ENCODE assay signal across 28 cellular contexts in the genomic region with DNA sequence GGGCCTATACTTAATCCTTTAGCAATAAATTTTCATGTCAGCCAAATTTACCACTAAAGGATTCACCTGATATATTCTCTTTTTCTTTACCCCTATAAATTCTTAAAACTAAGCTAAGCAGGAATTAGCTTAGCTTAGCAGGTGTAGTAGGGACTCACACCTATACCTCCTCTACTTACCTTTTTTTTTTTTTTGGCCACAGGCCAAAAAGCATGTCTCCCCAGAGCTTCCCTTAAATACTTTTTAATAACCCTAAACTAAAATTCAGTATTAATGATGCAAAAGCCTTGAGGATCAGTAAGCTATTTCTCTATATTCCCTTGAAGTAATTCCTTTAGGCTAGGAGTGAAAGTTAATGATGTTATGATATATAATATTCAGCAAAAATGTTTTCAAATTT. TPM values are rescaled to one million over a fixed set of nuclear protein-coding genes. Genes with fewer than 3 reads are reported as not detected.
"Had no signal": no experiment of that assay in that cellular context is flagged by ENCODE, and none has a peak within 500 bp of the region (broad histone marks: within the 10 kb centered on the region; RNA-seq: fewer than 3 reads in every experiment).

No MANE protein-coding gene starts in this region.

- H3K4me3 ChIP-seq: coronary artery, dorsolateral prefrontal cortex, esophagus squamous epithelium, gastrocnemius medialis, heart right ventricle, left lung, lower lobe of right lung, mucosa of descending colon had no signal

- DNase-seq: dermis blood vessel endothelial cell; dorsolateral prefrontal cortex; effector CD4-positive, alpha-beta T cell; effector memory CD4-positive, alpha-beta T cell; esophagus squamous epithelium; foreskin fibroblast; foreskin melanocyte; gastrocnemius medialis; glutamatergic neuron; head of caudate nucleus; heart right ventricle; hippocampal formation; left cardiac atrium; left lung; left ventricle myocardium superior; lower lobe of right lung; mesenchymal stem cell; mucosa of descending colon had no signal

- H3K9me3 ChIP-seq: esophagus squamous epithelium, gastrocnemius medialis, heart right ventricle, left lung, lower lobe of right lung, mucosa of descending colon had no signal

- H3K4me1 Mint-ChIP-seq: mesothelial cell of epicardium had no signal

- ATAC-seq: gastrocnemius medialis, heart right ventricle, left cardiac atrium, left lung, left ventricle myocardium superior, lower lobe of right lung, mucosa of descending colon had no signal

- H3K27ac ChIP-seq: coronary artery, dorsolateral prefrontal cortex, esophagus squamous epithelium, gastrocnemius medialis, heart right ventricle, left lung, lower lobe of right lung had no signal

- H3K9me3 Mint-ChIP-seq: mesothelial cell of epicardium had no signal

- H3K4me3 Mint-ChIP-seq: mesothelial cell of epicardium had no signal

- H3K27ac Mint-ChIP-seq: mesothelial cell of epicardium had no signal

- H3K4me1 ChIP-seq: left lung had no signal

- FAIRE-seq: colon, endothelial cell of umbilical vein, islet of Langerhans, keratinocyte had no signal

- H3K27me3 ChIP-seq: dorsolateral prefrontal cortex, esophagus squamous epithelium, gastrocnemius medialis, heart right ventricle, left lung had no signal

RNA-seq across cellular contexts. Expression of a gene that starts 38.1 kb away (rescaled TPM):
- total RNA-seq: dermis blood vessel endothelial cell, endothelial cell of umbilical vein, epithelial cell of proximal tubule, glomerular endothelial cell, kidney epithelial cell, lung microvascular endothelial cell had no signal
- polyA plus RNA-seq: endothelial cell of umbilical vein, keratinocyte had no signal
